In the genomic region with DNA sequence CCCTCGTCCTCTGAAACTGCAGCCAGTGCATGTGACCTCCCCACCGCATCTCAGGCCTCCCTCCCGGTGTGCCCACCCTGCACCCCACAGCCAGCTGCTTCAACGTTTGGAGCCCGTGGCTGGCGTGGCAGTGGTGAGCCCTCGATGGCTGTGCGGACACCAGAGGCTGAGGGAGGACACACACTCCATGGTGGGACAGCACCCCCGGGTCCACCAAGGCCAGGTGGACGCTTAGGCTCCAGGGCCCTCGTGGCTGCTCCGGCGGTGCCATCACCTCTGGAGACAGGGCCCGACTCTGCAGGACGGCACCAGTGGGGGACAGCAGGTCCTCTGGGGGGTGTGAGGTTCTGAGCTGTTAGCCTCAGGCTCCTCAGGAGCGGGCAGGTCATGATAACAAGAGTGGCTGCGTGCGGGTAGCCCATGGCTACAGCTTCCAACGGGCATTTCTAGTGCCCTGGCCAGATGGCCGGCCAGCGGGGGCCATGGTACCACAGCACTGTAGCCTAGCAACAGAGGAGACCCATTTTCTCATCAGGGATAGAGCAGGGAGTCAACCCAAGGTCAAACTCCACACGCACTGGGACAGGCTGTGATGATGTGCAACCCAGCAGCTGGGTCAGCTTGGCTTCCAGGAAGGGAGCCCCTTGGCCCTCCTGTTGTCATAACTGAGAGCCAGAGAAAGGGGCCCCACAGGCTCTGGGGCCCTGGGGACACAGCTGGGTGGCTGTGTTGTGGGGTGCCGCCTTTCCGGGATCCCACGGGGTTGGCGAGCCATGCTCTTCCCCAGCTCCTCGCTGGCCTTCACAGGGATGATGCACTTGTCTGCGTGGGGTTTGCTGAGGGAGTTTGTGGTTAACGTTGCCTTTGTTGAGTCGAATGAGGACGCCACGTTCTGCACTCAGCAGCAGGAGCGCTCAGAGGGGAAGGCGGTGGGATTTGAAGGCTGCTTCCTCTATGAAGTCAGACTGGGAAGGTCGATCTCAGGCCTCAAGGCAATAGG, we compare ENCODE assay signal across 20 cellular contexts. TPM values are rescaled to one million over a fixed set of nuclear protein-coding genes. Genes with fewer than 3 reads are reported as not detected.
DNase-seq lines count a peak whose midpoint lies in the region; ATAC-seq and TF ChIP-seq lines count a peak whose summit lies in the region.
"Had no signal": no experiment of that assay in that cellular context is flagged by ENCODE, and none has a peak within 500 bp of the region (broad histone marks: within the 10 kb centered on the region; RNA-seq: fewer than 3 reads in every experiment).

No MANE protein-coding gene starts in this region.

- DNase-seq in G401 (ENCODE audit: low spot score), result peak; percentile 69
- DNase-seq in WTC11 (ENCODE audit: low spot score), result no peak
- peak; percentile 15 for DNase-seq in left cardiac atrium
- DNase-seq in trophoblast cell, result no peak
- DNase-seq in foreskin fibroblast, result no peak
- DNase-seq in EL, result no peak
- DNase-seq in neural progenitor cell (ENCODE audit: low spot score), result no peak
- DNase-seq in tibial nerve (ENCODE audit: low spot score in 2 of 2), result no peak
- DNase-seq: ACHN; activated effector memory CD4-positive, alpha-beta T cell treated with Interleukin-2 at 50 U/mL for 16 hours; central memory CD4-positive, alpha-beta T cell; NCI-H146; NCI-H2171; NCI-H526 treated with DMSO at 0.1 percent for 48 hours; occipital lobe; WERI-Rb-1 had no signal

- H3K27ac ChIP-seq in trophoblast cell (ENCODE audit: low read depth, low read length) (no peak overlapping the region), neural progenitor cell (no peak overlapping the region), tibial nerve (no peak overlapping the region)
- H3K27ac ChIP-seq: WERI-Rb-1 had no signal

- H3K23ac ChIP-seq in trophoblast cell (ENCODE audit: low read length), result no peak overlapping the region

- in situ Hi-C loops in G401 (cut with HindIII; ENCODE audit: low sequenced_read_pairs), result no loop called here

- H3K4me1 ChIP-seq in trophoblast cell (ENCODE audit: control insufficient read depth in 1 of 2, insufficient read depth in 2 of 2, low read length in 2 of 2) (peaks cover 2 to 15% of the 10 kb centered on the region in 2 experiments), neural progenitor cell (no peaks in the 10 kb centered on the region), tibial nerve (peaks cover 0 to 28% (median 11%) of the 10 kb centered on the region in 4 donors)

- peaks cover 17% of the 10 kb centered on the region for H3K9me3 Mint-ChIP-seq in WTC11
- H3K9me3 Mint-ChIP-seq in neural progenitor cell, result peaks cover 9% of the 10 kb centered on the region

- no peaks in the 10 kb centered on the region for H3K27me3 Mint-ChIP-seq in WTC11 (ENCODE audit: low read depth)
- H3K27me3 Mint-ChIP-seq in neural progenitor cell (ENCODE audit: insufficient read depth, low read depth), result peaks cover 8% of the 10 kb centered on the region

- H3K4me3 Mint-ChIP-seq in WTC11 (no peak overlapping the region), neural progenitor cell (no peak overlapping the region)
- H3K4me3 Mint-ChIP-seq: IgD-negative memory B cell; T-helper 2 cell treated with Interferon-gamma antibody and Interleukin-4, amounts not matched to agents 5 μg/mL and 100 μg/mL, for 36 hours had no signal

- peaks cover 1% of the 10 kb centered on the region for H3K9me3 ChIP-seq in trophoblast cell (ENCODE audit: insufficient read depth, low read depth, low read length)
- H3K9me3 ChIP-seq in neural progenitor cell (ENCODE audit: low read depth), result no peaks in the 10 kb centered on the region
- peaks cover 0 to 11% (median 0%) of the 10 kb centered on the region in 4 donors for H3K9me3 ChIP-seq in tibial nerve

- H3K4ac ChIP-seq in trophoblast cell (ENCODE audit: low read depth, low read length), result no peak overlapping the region

- H2BK5ac ChIP-seq in trophoblast cell (ENCODE audit: low read depth, low read length, poor library complexity), result no peak overlapping the region

- POLR2A ChIA-PET in WTC11 (lab: Charles Lee), result no interaction called here

- TF ChIP-seq POLR2A in tibial nerve (IDR thresholded peaks at IDR 0.05), result no peak

- no CpG with 5 or more reads among the region's 35 CpGs for WGBS in trophoblast cell (ENCODE audit: extremely low coverage, insufficient coverage, insufficient read length)
- WGBS in tibial nerve, 2 donors, result 80 to 81% methylated on average over 19 of the region's 35 CpGs

- no peaks in the 10 kb centered on the region for H3K27me3 ChIP-seq in trophoblast cell (ENCODE audit: insufficient read depth, low read length)
- H3K27me3 ChIP-seq in neural progenitor cell, result no peaks in the 10 kb centered on the region
- no peaks in the 10 kb centered on the region for H3K27me3 ChIP-seq in tibial nerve

- no peak overlapping the region for H2AFZ ChIP-seq in trophoblast cell (ENCODE audit: insufficient read depth, low read length, poor library complexity)
- no peak overlapping the region for H2AFZ ChIP-seq in neural progenitor cell (replicated peaks)

- H3K4me3 ChIP-seq in trophoblast cell (ENCODE audit: low read depth, low read length) (no peak overlapping the region), foreskin fibroblast (ENCODE audit: low read depth in 1 of 2, low read length in 2 of 2) (no peak overlapping the region), neural progenitor cell (no peak overlapping the region), tibial nerve (no peak overlapping the region)

- H3K36me3 Mint-ChIP-seq in WTC11 (peaks cover 29% of the 10 kb centered on the region), neural progenitor cell (peaks cover 14% of the 10 kb centered on the region)
- H3K36me3 Mint-ChIP-seq: IgD-negative memory B cell had no signal

- peak overlapping the region; percentile 1 for H3K18ac ChIP-seq in trophoblast cell (ENCODE audit: low read length)

- H4K91ac ChIP-seq in trophoblast cell (ENCODE audit: low read depth, low read length), result no peak overlapping the region

- H3K4me2 ChIP-seq in trophoblast cell (ENCODE audit: low read length) (no peak overlapping the region), neural progenitor cell (no peak overlapping the region)

- H3K36me3 ChIP-seq in trophoblast cell (ENCODE audit: control insufficient read depth in 1 of 2, insufficient read depth in 2 of 2, low read length in 2 of 2) (peaks cover 12 to 16% of the 10 kb centered on the region in 2 experiments), neural progenitor cell (no peaks in the 10 kb centered on the region), tibial nerve (no peaks in the 10 kb centered on the region)
- H3K36me3 ChIP-seq: WERI-Rb-1 had no signal

- H3K14ac ChIP-seq in trophoblast cell (ENCODE audit: low read length), result no peak overlapping the region

- peaks cover 21% of the 10 kb centered on the region for H3F3A ChIP-seq in neural progenitor cell (ENCODE audit: low read depth)

- TF ChIP-seq EP300 in tibial nerve (IDR thresholded peaks at IDR 0.05), result no peak

- H3K9ac ChIP-seq in trophoblast cell (ENCODE audit: low read length) (no peak overlapping the region), neural progenitor cell (no peak overlapping the region)

- H3K4me1 Mint-ChIP-seq in WTC11 (peaks cover 3% of the 10 kb centered on the region; the same call in 1 of the 2 replicates), neural progenitor cell (peaks cover 6% of the 10 kb centered on the region)
- H3K4me1 Mint-ChIP-seq: IgD-negative memory B cell had no signal

- CTCF ChIA-PET in WTC11 (lab: Charles Lee), result interaction anchor here (0.8 to 0.9 kb wide), 2 partner anchors 142 to 158 kb away, joined by 3 read pairs; no protein-coding TSS in a partner anchor

- H3K79me1 ChIP-seq in trophoblast cell (ENCODE audit: low read length), result no peaks in the 10 kb centered on the region

- ATAC-seq in WTC11, result no peak
- no peak for ATAC-seq in left cardiac atrium
- ATAC-seq: sciatic nerve, SK-N-SH treated with all-trans-retinoic acid at 6 μM for 48 hours had no signal

- H4K20me1 ChIP-seq in neural progenitor cell (ENCODE audit: low read depth), result peaks cover 48% of the 10 kb centered on the region

- no peak overlapping the region for H4K12ac ChIP-seq in trophoblast cell (ENCODE audit: low read depth, low read length)

- H3K27ac Mint-ChIP-seq in WTC11, result peak overlapping the region; percentile 68
- H3K27ac Mint-ChIP-seq in neural progenitor cell, result no peak overlapping the region
- H3K27ac Mint-ChIP-seq: IgD-negative memory B cell; T-helper 2 cell treated with Interferon-gamma antibody and Interleukin-4, amounts not matched to agents 5 μg/mL and 100 μg/mL, for 36 hours had no signal

- H2BK12ac ChIP-seq in trophoblast cell (ENCODE audit: low read length), result no peak overlapping the region

- no peak overlapping the region for H2BK120ac ChIP-seq in trophoblast cell (ENCODE audit: insufficient read depth, low read length, poor library complexity)

- H3K79me2 ChIP-seq in trophoblast cell (ENCODE audit: control insufficient read depth, insufficient read depth, low read length, poor library complexity), result no peaks in the 10 kb centered on the region
- H3K79me2 ChIP-seq in neural progenitor cell (ENCODE audit: low read depth), result peaks cover 69% of the 10 kb centered on the region

- no peak for TF ChIP-seq CTCF in WTC11 (IDR thresholded peaks at IDR 0.05)
- TF ChIP-seq CTCF in foreskin fibroblast (IDR thresholded peaks at IDR 0.05; ENCODE audit: low read depth, low read length), result no peak
- TF ChIP-seq CTCF in neural progenitor cell (IDR thresholded peaks at IDR 0.05), result no peak
- TF ChIP-seq CTCF in tibial nerve (IDR thresholded peaks at IDR 0.05), result no peak

- no peak overlapping the region for H4K8ac ChIP-seq in trophoblast cell (ENCODE audit: low read depth, low read length)

- no peak overlapping the region for H2AK5ac ChIP-seq in trophoblast cell (ENCODE audit: low read length)

- intact Hi-C loops in left cardiac atrium (cut with DNase I), result loop anchor here in 1 of 2 donors (10.0 kb wide), 1 partner anchor 296 kb away; no protein-coding TSS in a partner anchor

TF ChIP-seq in WTC11, 78 proteins besides CTCF, POLR2A, EP300 and RAD21:
- TF ChIP-seq ELF4 (CRISPR knock-in tag; IDR thresholded peaks at IDR 0.05; ENCODE audit: low read depth), result no peak
- TF ChIP-seq, protein P1, sequence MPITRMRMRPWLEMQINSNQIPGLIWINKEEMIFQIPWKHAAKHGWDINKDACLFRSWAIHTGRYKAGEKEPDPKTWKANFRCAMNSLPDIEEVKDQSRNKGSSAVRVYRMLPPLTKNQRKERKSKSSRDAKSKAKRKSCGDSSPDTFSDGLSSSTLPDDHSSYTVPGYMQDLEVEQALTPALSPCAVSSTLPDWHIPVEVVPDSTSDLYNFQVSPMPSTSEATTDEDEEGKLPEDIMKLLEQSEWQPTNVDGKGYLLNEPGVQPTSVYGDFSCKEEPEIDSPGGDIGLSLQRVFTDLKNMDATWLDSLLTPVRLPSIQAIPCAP (CRISPR knock-in tag; IDR thresholded peaks at IDR 0.05), result no peak
- TF ChIP-seq ETV6 (CRISPR knock-in tag; IDR thresholded peaks at IDR 0.05), result no peak
- no peak for TF ChIP-seq ZNF232 (CRISPR knock-in tag; IDR thresholded peaks at IDR 0.05)
- TF ChIP-seq JAZF1 (CRISPR knock-in tag; IDR thresholded peaks at IDR 0.05), result no peak

RNA-seq across cellular contexts. Expression of a gene that starts 46.1 kb away (rescaled TPM):
- 353 and 524 TPM in 2 replicates for total RNA-seq in G401 (2014; rRNA removed; shearing (Covaris generic))
- 231 to 241 TPM (median 231 TPM) in 3 replicates for total RNA-seq in WTC11 (2021)
- 100 to 1,000 TPM in 1 of 2 donors, 10 to 100 TPM in 1; 53.4 to 104 TPM for total RNA-seq in left cardiac atrium
- polyA plus RNA-seq in trophoblast cell (2013), result 174 and 188 TPM in 2 replicates
- total RNA-seq in neural progenitor cell (ENCODE audit: low replicate concordance), result 52.6 and 291 TPM in 2 replicates
- 100 to 1,000 TPM; 124 to 224 (median 173) TPM for total RNA-seq in tibial nerve

Comparison
In these comparisons a context has a peak if more than half of its experiments do, and no peak if none do; other contexts are left out.
1. DNase-seq: peak in G401 (single experiment) and left cardiac atrium (single experiment); none in WTC11 (single experiment), trophoblast cell (0 of 2), foreskin fibroblast (0 of 2), EL (single experiment), neural progenitor cell (single experiment) and tibial nerve (0 of 2).